ENCODE assay signal across 8 cellular contexts in the genomic region with DNA sequence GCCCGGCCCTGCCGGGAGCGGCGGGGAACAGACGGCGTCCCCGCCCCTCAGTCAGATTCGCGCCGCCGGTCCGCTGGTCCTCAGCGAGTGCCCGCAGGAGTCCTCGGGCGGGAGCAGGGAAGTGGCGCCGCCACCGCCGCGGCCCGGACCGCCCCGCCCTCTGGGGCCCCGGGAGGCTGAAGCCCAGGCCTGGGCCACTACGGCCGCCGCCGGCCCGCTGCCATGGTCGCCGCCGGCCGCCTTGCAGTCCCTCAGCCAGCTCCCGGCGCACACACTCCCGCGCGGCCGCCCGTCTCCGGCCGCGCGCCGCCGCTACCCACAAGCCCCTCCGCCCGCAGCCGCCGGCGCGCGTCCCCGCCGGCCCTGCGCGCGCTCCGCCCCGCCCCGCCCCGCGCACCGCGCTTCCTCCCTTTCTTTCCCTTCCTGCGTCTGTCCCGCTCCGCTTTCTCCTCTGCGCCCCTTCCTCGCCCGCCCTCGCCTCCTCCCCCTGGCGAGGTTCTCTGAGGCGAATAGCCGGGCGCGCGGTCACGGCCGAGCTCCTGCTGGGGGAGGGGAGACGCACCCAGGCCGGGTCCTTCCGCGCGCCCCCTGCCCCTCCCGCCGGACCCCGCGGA. TPM values are rescaled to one million over a fixed set of nuclear protein-coding genes. Genes with fewer than 3 reads are reported as not detected.
A peak's percentile ranks its signal among the peaks of the same experiment; 100 is the strongest.
DNase-seq lines count a peak whose midpoint lies in the region; ATAC-seq and TF ChIP-seq lines count a peak whose summit lies in the region.

A gene (minus strand): TSS at position 295 of the 614 bp plus-strand sequence. CDS start 500 bp downstream, outside the sequence.

- H3K9me3 ChIP-seq in adipocyte (ENCODE audit: control insufficient read depth, low read length) = no peaks in the 10 kb centered on the region
- H3K9me3 ChIP-seq in cardiac muscle cell (ENCODE audit: low read depth) = no peaks in the 10 kb centered on the region
- H3K9me3 ChIP-seq in upper lobe of left lung = no peaks in the 10 kb centered on the region

- TF ChIP-seq CTCF in GM06990 (IDR thresholded peaks at IDR 0.05; ENCODE audit: insufficient read depth, low read length, poor library complexity, severe bottlenecking) (no peak), NB4 (IDR thresholded peaks at IDR 0.05; ENCODE audit: low read depth, low read length) (no peak), cardiac muscle cell (IDR thresholded peaks at IDR 0.05; ENCODE audit: low read depth, low read length) (no peak), upper lobe of left lung (IDR thresholded peaks at IDR 0.05) (no peak)

- ATAC-seq in upper lobe of left lung (ENCODE audit: low FRiP score in 2 of 2) = peak; percentile 86 to 90

- CTCF ChIA-PET in HEK293T (lab: Yijun Ruan, JAX) = no interaction called here

- WGBS in upper lobe of left lung, 2 donors = 1 to 2% methylated on average over 16 to 47 of the region's 90 CpGs

- no peaks in the 10 kb centered on the region for H3K36me3 ChIP-seq in GM06990 (ENCODE audit: control insufficient read depth, insufficient read depth, low read length)
- H3K36me3 ChIP-seq in adipocyte (ENCODE audit: control insufficient read depth, insufficient read depth, low read length, severe bottlenecking) = no peaks in the 10 kb centered on the region
- H3K36me3 ChIP-seq in cardiac muscle cell = no peaks in the 10 kb centered on the region
- H3K36me3 ChIP-seq in upper lobe of left lung = no peaks in the 10 kb centered on the region

- no peak for TF ChIP-seq EP300 in upper lobe of left lung (IDR thresholded peaks at IDR 0.05)

- TF ChIP-seq POLR2A in NB4 (IDR thresholded peaks at IDR 0.05; ENCODE audit: extremely low read depth, insufficient read length) (peak; percentile 49), upper lobe of left lung (IDR thresholded peaks at IDR 0.05) (peak in 3 of 4 donors; percentile 55 to 76 (median 63))

- H3K27me3 ChIP-seq in GM06990 (replicated peaks; ENCODE audit: control insufficient read depth, insufficient read depth, low read length) (no peaks in the 10 kb centered on the region), adipocyte (replicated peaks; ENCODE audit: control insufficient read depth, insufficient read depth, low read length) (no peaks in the 10 kb centered on the region), cardiac muscle cell (no peaks in the 10 kb centered on the region), upper lobe of left lung (no peaks in the 10 kb centered on the region)

- peak within 1 kb of the TSS; percentile 98 for H3K9ac ChIP-seq in adipocyte (ENCODE audit: low read length)

- POLR2A ChIA-PET in HEK293T (lab: Yijun Ruan, JAX) = interaction anchor here (0.6 to 2.6 kb wide), 17 partner anchors 9 to 122 kb away, joined by 3 to 8 read pairs (median 4); a partner anchor contains a TSS

- H3K4me3 ChIP-seq in GM06990 (replicated peaks; ENCODE audit: low read depth, low read length) (peak within 1 kb of the TSS; percentile 90), NB4 (ENCODE audit: low read depth, low read length) (peak within 1 kb of the TSS; percentile 82), adipocyte (ENCODE audit: low read length) (peak within 1 kb of the TSS; percentile 95), cardiac muscle cell (peak within 1 kb of the TSS; percentile 98), upper lobe of left lung (peak within 1 kb of the TSS; percentile 80 to 99 (median 84))

- H3K4me1 ChIP-seq in adipocyte (ENCODE audit: control insufficient read depth, insufficient read depth, low read length) (peaks cover 62% of the 10 kb centered on the region), cardiac muscle cell (ENCODE audit: low read depth) (peaks cover 26% of the 10 kb centered on the region), upper lobe of left lung (peaks cover 16 to 57% (median 33%) of the 10 kb centered on the region in 4 donors)

- H3K27ac ChIP-seq in cardiac muscle cell (peak within 1 kb of the TSS; percentile 100), upper lobe of left lung (peak within 1 kb of the TSS; percentile 97 to 100 (median 98))

- DNase-seq in GM06990 (ENCODE audit: extremely low read depth, insufficient read length) = peak; percentile 87
- DNase-seq in HEK293T (ENCODE audit: extremely low spot score) = peak; percentile 84
- peak; percentile 92 for DNase-seq in NB4 (ENCODE audit: low read depth)
- peak; percentile 34 to 73 for DNase-seq in SW 1271 (lab: John Stamatoyannopoulos, UW)
- peak; percentile 93 for DNase-seq in adipocyte (ENCODE audit: low read depth)
- peak; percentile 93 for DNase-seq in cardiac muscle cell (ENCODE audit: low read depth in 1 of 2, low spot score in 1 of 2)
- peak; percentile 61 for DNase-seq in pons (ENCODE audit: low spot score)
- peak; percentile 86 to 98 for DNase-seq in upper lobe of left lung

TF ChIP-seq in HEK293T, 16 proteins besides CTCF, POLR2A, EP300 and RAD21:
- TF ChIP-seq FOXK2 (IDR thresholded peaks at IDR 0.05) (no peak), FOXM1 (IDR thresholded peaks at IDR 0.05; ENCODE audit: borderline replicate concordance) (no peak), ARNT (IDR thresholded peaks at IDR 0.05) (no peak), HDGF (IDR thresholded peaks at IDR 0.05; ENCODE audit: borderline replicate concordance) (no peak), SUZ12 (IDR thresholded peaks at IDR 0.05) (no peak), ZNF384 (IDR thresholded peaks at IDR 0.05) (no peak), ELF4 (IDR thresholded peaks at IDR 0.05) (no peak), BHLHE40 (IDR thresholded peaks at IDR 0.05; ENCODE audit: borderline replicate concordance) (no peak)

RNA-seq across cellular contexts. Expression of the gene that starts here (rescaled TPM):
- total RNA-seq in cardiac muscle cell (12.9 and 18.9 TPM in 2 replicates), upper lobe of left lung (10 to 100 TPM; 37.6 to 99.7 (median 56.2) TPM)
- polyA plus RNA-seq in cardiac muscle cell = 30.0 and 31.7 TPM in 2 replicates

Comparison
In these comparisons a context has a peak if more than half of its experiments do, and no peak if none do; other contexts are left out.
1. Peak in every context shown above with its lines: DNase-seq, ATAC-seq, H3K4me3 ChIP-seq and H3K27ac ChIP-seq.